Comparison of ENCODE assay signal across 6 cellular contexts in genomic region chr1:1274299-1274930, GRCh38. TPM values are rescaled to one million over a fixed set of nuclear protein-coding genes. Genes with fewer than 3 reads are reported as not detected.
DNase-seq lines count a peak whose midpoint lies in the region; ATAC-seq and TF ChIP-seq lines count a peak whose summit lies in the region.

No MANE protein-coding gene starts in this region.

- peak overlapping the region; percentile 66 to 73 for H3K4me3 ChIP-seq in duodenal mucosa (ENCODE audit: low read depth in 1 of 2, low read length in 2 of 2)
- peak overlapping the region; percentile 62 for H3K4me3 ChIP-seq in retinal pigment epithelial cell (ENCODE audit: low read length)

- no peak for TF ChIP-seq CTCF in retinal pigment epithelial cell (conservative IDR thresholded peaks at IDR 0.05; ENCODE audit: low read depth, low read length)

- H3K27me3 ChIP-seq in duodenal mucosa (ENCODE audit: control insufficient read depth in 1 of 2, insufficient read depth in 2 of 2, low read length in 2 of 2) = no peaks in the 10 kb centered on the region

- ATAC-seq in HG03342 (IDR thresholded peaks at IDR 0.05; ENCODE audit: unreplicated experiment) (peak; percentile 11), esophagus mucosa (no peak), GM21528 (IDR thresholded peaks at IDR 0.05; ENCODE audit: low FRiP score, unreplicated experiment) (no peak)

- peak overlapping the region; percentile 6 for H3K27ac ChIP-seq in duodenal mucosa (ENCODE audit: low read depth, low read length)

- peaks cover 2 to 6% of the 10 kb centered on the region in 2 donors for H3K36me3 ChIP-seq in duodenal mucosa (ENCODE audit: control insufficient read depth in 1 of 2, insufficient read depth in 2 of 2, low read length in 2 of 2)

- H3K9ac ChIP-seq in duodenal mucosa (ENCODE audit: low read depth in 1 of 2, low read length in 2 of 2) = peak overlapping the region; percentile 43 to 54

- no peaks in the 10 kb centered on the region for H3K9me3 ChIP-seq in duodenal mucosa (ENCODE audit: control insufficient read depth in 1 of 2, low read length in 2 of 2)

- no peak for DNase-seq in retinal pigment epithelial cell (ENCODE audit: low read depth)
- no peak for DNase-seq in stimulated activated CD4-positive, alpha-beta T cell treated with anti-CD3 and anti-CD28 coated beads, Interleukin-15, amount 100 ng/mL, for 24 hours

- peaks cover 33 to 42% of the 10 kb centered on the region in 2 donors for H3K4me1 ChIP-seq in duodenal mucosa (ENCODE audit: control insufficient read depth in 1 of 2, insufficient read depth in 2 of 2, low read length in 2 of 2)

RNA-seq across cellular contexts. Expression of gene UBE2J2, which starts 0.8 kb away (rescaled TPM):
- total RNA-seq in esophagus mucosa = 45.0 TPM

RNA-seq across cellular contexts. Expression of gene SCNN1D, which starts 5.8 kb away (rescaled TPM):
- 2.8 TPM for total RNA-seq in esophagus mucosa

RNA-seq across cellular contexts. Expression of gene C1QTNF12, which starts 27.9 kb away (rescaled TPM):
- 3.9 TPM for total RNA-seq in esophagus mucosa

RNA-seq across cellular contexts. Expression of gene ACAP3, which starts 33.3 kb away (rescaled TPM):
- 35.3 TPM for total RNA-seq in esophagus mucosa

RNA-seq across cellular contexts. Expression of gene PUSL1, which starts 34.0 kb away (rescaled TPM):
- 23.0 TPM for total RNA-seq in esophagus mucosa
